In genomic region chr6:130796313-130796905, GRCh38 we compare ENCODE assay signal across 15 cellular contexts. TPM values are rescaled to one million over a fixed set of nuclear protein-coding genes. Genes with fewer than 3 reads are reported as not detected.
DNase-seq lines count a peak whose midpoint lies in the region; ATAC-seq and TF ChIP-seq lines count a peak whose summit lies in the region.
"Had no signal": no experiment of that assay in that cellular context is flagged by ENCODE, and none has a peak within 500 bp of the region (broad histone marks: within the 10 kb centered on the region; RNA-seq: fewer than 3 reads in every experiment).

No MANE protein-coding gene starts in this region.

- ATAC-seq in HG03280 (IDR thresholded peaks at IDR 0.05; ENCODE audit: unreplicated experiment), result no peak

- no peak overlapping the region for H3K4me3 ChIP-seq in MG63

- H3K36me3 Mint-ChIP-seq in MCF 10A (ENCODE audit: insufficient read depth, unreplicated experiment), result no peaks in the 10 kb centered on the region
- H3K36me3 Mint-ChIP-seq in mesothelial cell of epicardium, result peaks cover 11% of the 10 kb centered on the region

- CTCF ChIA-PET in MCF 10A (lab: Yijun Ruan, JAX), result interaction anchor here (0.6 kb wide), 1 partner anchor 357 kb away, joined by 3 read pairs; no protein-coding TSS in a partner anchor

- no peaks in the 10 kb centered on the region; the same call in 1 of the 2 replicates for H3K27me3 ChIP-seq in MG63

- no peaks in the 10 kb centered on the region for H3K9me3 Mint-ChIP-seq in MCF 10A (ENCODE audit: unreplicated experiment)
- peaks cover 34% of the 10 kb centered on the region for H3K9me3 Mint-ChIP-seq in mesothelial cell of epicardium

- BruUV-seq in MCF 10A (replicated peaks; lab: Mats Ljungman, UMichigan), result no TSS peak

- intact Hi-C loops in MCF 10A (cut with micrococcal nuclease), result no loop called here

- peaks cover 4% of the 10 kb centered on the region; the same call in 1 of the 2 replicates for H3K9me3 ChIP-seq in MG63

- H3K27ac Mint-ChIP-seq in MCF 10A (ENCODE audit: low read depth, unreplicated experiment), result no peak overlapping the region
- H3K27ac Mint-ChIP-seq in mesothelial cell of epicardium, result no peak overlapping the region
- H3K27ac Mint-ChIP-seq: activated naive CD8-positive, alpha-beta T cell treated with anti-CD3 and anti-CD28 coated beads, Interleukin-2, amount 10 ng/mL, durations not matched to agents 7 days and 5 days; B cell had no signal

- POLR2A ChIA-PET in MCF 10A (lab: Yijun Ruan, JAX), result interaction anchor here (0.6 to 1.1 kb wide), 2 partner anchors 293 to 478 kb away, joined by 3 read pairs; no protein-coding TSS in a partner anchor

- H3K4me3 Mint-ChIP-seq in MCF 10A (ENCODE audit: unreplicated experiment), result no peak overlapping the region
- H3K4me3 Mint-ChIP-seq in mesothelial cell of epicardium, result no peak overlapping the region
- H3K4me3 Mint-ChIP-seq: activated naive CD8-positive, alpha-beta T cell treated with anti-CD3 and anti-CD28 coated beads, Interleukin-2, amount 10 ng/mL, durations not matched to agents 7 days and 5 days; B cell had no signal

- H3K27me3 Mint-ChIP-seq in MCF 10A (ENCODE audit: insufficient read depth, unreplicated experiment), result peaks cover 16% of the 10 kb centered on the region
- H3K27me3 Mint-ChIP-seq in mesothelial cell of epicardium (ENCODE audit: low read depth), result no peaks in the 10 kb centered on the region
- H3K27me3 Mint-ChIP-seq: activated naive CD8-positive, alpha-beta T cell treated with anti-CD3 and anti-CD28 coated beads, Interleukin-2, amount 10 ng/mL, durations not matched to agents 7 days and 5 days had no signal

- no peak for TF ChIP-seq CTCF in MCF 10A (IDR thresholded peaks at IDR 0.05; ENCODE audit: unreplicated experiment)
- TF ChIP-seq CTCF in mesothelial cell of epicardium (IDR thresholded peaks at IDR 0.05; ENCODE audit: unreplicated experiment), result no peak

- DNase-seq in COLO829 (ENCODE audit: low spot score) (peak; percentile 75), MG63 (peak; percentile 74), MCF 10A (ENCODE audit: unreplicated experiment) (peak; percentile 88), left kidney (ENCODE audit: low read depth, low spot score) (peak; percentile 48), NCI-H524 treated with DMSO at 0.1 percent for 48 hours (lab: John Stamatoyannopoulos, UW) (no peak), NCI-H82 (lab: John Stamatoyannopoulos, UW) (no peak), mesothelial cell of epicardium (ENCODE audit: low spot score in 2 of 2, unreplicated experiment in 2 of 2) (no peak)
- DNase-seq: activated naive CD8-positive, alpha-beta T cell treated with anti-CD3 and anti-CD28 coated beads, Interleukin-2, amount 10 ng/mL, durations not matched to agents 7 days and 5 days; NCI-H1930; SIG-M5 had no signal

- H3K4me1 Mint-ChIP-seq in MCF 10A (ENCODE audit: insufficient read depth, unreplicated experiment) (peaks cover 13% of the 10 kb centered on the region), mesothelial cell of epicardium (peaks cover 40% of the 10 kb centered on the region)
- H3K4me1 Mint-ChIP-seq: B cell had no signal

- no peaks in the 10 kb centered on the region for H3K36me3 ChIP-seq in MG63

RNA-seq across cellular contexts. Expression of gene SMLR1, which starts 30.8 kb away (rescaled TPM):
- total RNA-seq in MG63 (2014; rRNA removed; shearing (Covaris generic); ENCODE audit: low replicate concordance), result not detected in 2 replicates
- total RNA-seq in MCF 10A (2022) (not detected in 2 replicates), mesothelial cell of epicardium (not detected in 3 replicates)
- total RNA-seq: activated naive CD8-positive, alpha-beta T cell treated with anti-CD3 and anti-CD28 coated beads, Interleukin-2, amount 10 ng/mL, durations not matched to agents 7 days and 5 days; B cell; lower leg skin; right cardiac atrium; urinary bladder had no signal

Comparison
In these comparisons a context has a peak if more than half of its experiments do, and no peak if none do; other contexts are left out.
1. DNase-seq: peak in COLO829 (single experiment), MG63 (single experiment), MCF 10A (single experiment) and left kidney (single experiment); none in NCI-H524 treated with DMSO at 0.1 percent for 48 hours (single experiment), NCI-H82 (single experiment) and mesothelial cell of epicardium (0 of 2).